ENCODE assay signal across 20 cellular contexts in genomic region chr10:21368728-21369425, GRCh38.
DNase-seq lines count a peak whose midpoint lies in the region; ATAC-seq, FAIRE-seq and TF ChIP-seq lines count a peak whose summit lies in the region.
"Had no signal": no experiment of that assay in that cellular context is flagged by ENCODE, and none has a peak within 500 bp of the region (broad histone marks: within the 10 kb centered on the region; RNA-seq: fewer than 3 reads in every experiment).

No MANE protein-coding gene starts in this region.

- no peaks in the 10 kb centered on the region for H3K9me3 ChIP-seq in Caco-2
- no peaks in the 10 kb centered on the region for H3K9me3 ChIP-seq in Panc1 (ENCODE audit: control insufficient read depth, insufficient read depth, low read depth, low read length)
- no peaks in the 10 kb centered on the region for H3K9me3 ChIP-seq in endothelial cell of umbilical vein (replicated peaks; ENCODE audit: control insufficient read depth, insufficient read depth, low read length)
- no peaks in the 10 kb centered on the region for H3K9me3 ChIP-seq in neural progenitor cell (ENCODE audit: low read depth)
- H3K9me3 ChIP-seq in gastrocnemius medialis, result no peaks in the 10 kb centered on the region
- H3K9me3 ChIP-seq: gastroesophageal sphincter, stomach had no signal

- H3K4me1 ChIP-seq in Caco-2 (peaks cover 60% of the 10 kb centered on the region), Panc1 (ENCODE audit: control insufficient read depth, insufficient read depth, low read length) (peaks cover 26% of the 10 kb centered on the region), endothelial cell of umbilical vein (ENCODE audit: control insufficient read depth, extremely low read depth, insufficient read depth, low read length) (peaks cover 46% of the 10 kb centered on the region), neural progenitor cell (peaks cover 15% of the 10 kb centered on the region), gastrocnemius medialis (peaks cover 3 to 5% of the 10 kb centered on the region in 2 donors)

- dilution Hi-C loops in endothelial cell of umbilical vein (cut with MboI; ENCODE audit: extremely low pct_ligation_motif_present, low sequenced_read_pairs), result no loop called here

- H3K9ac ChIP-seq in endothelial cell of umbilical vein (replicated peaks; ENCODE audit: extremely low read depth, insufficient read depth, low read length) (peak overlapping the region; percentile 52), neural progenitor cell (no peak overlapping the region)

- H3K4me3 Mint-ChIP-seq in Caco-2 (ENCODE audit: unreplicated experiment) (no peak overlapping the region), neural progenitor cell (peak overlapping the region; percentile 15), HFFc6 (no peak overlapping the region)
- H3K4me3 Mint-ChIP-seq: endodermal cell; IgD-negative memory B cell; naive thymus-derived CD4-positive, alpha-beta T cell had no signal

- peaks cover 14% of the 10 kb centered on the region for H3F3A ChIP-seq in neural progenitor cell (ENCODE audit: low read depth)

- H3K4me1 Mint-ChIP-seq in Caco-2 (ENCODE audit: low read depth, unreplicated experiment), result peaks cover 49% of the 10 kb centered on the region
- peaks cover 45% of the 10 kb centered on the region for H3K4me1 Mint-ChIP-seq in neural progenitor cell
- peaks cover 69% of the 10 kb centered on the region for H3K4me1 Mint-ChIP-seq in HFFc6 (ENCODE audit: low read depth)

- no peak overlapping the region for H3K4me3 ChIP-seq in Caco-2 (ENCODE audit: low read depth, low read length)
- no peak overlapping the region for H3K4me3 ChIP-seq in Panc1 (ENCODE audit: low read depth in 2 of 2, low read length in 2 of 2)
- H3K4me3 ChIP-seq in endothelial cell of umbilical vein (replicated peaks in 1 of 3; ENCODE audit: insufficient read depth in 1 of 3, low read depth in 1 of 3, low read length in 3 of 3), result no peak overlapping the region
- H3K4me3 ChIP-seq in neural progenitor cell, result no peak overlapping the region
- H3K4me3 ChIP-seq in gastrocnemius medialis, result no peak overlapping the region
- H3K4me3 ChIP-seq: gastroesophageal sphincter, lung, stomach had no signal

- H3K4me2 ChIP-seq in endothelial cell of umbilical vein (ENCODE audit: insufficient read depth, low read length), result peak overlapping the region; percentile 78
- H3K4me2 ChIP-seq in neural progenitor cell, result no peak overlapping the region

- H3K9me3 Mint-ChIP-seq in Caco-2 (ENCODE audit: unreplicated experiment) (no peaks in the 10 kb centered on the region), neural progenitor cell (no peaks in the 10 kb centered on the region), HFFc6 (no peaks in the 10 kb centered on the region)
- H3K9me3 Mint-ChIP-seq: activated T-helper 2 cell treated with anti-CD3 and anti-CD28 coated beads, Interferon-gamma antibody, Interleukin-2, Interleukin-4, amounts not matched to agents 10 μg/mL and 5 μg/mL and 100 μg/mL, durations not matched to agents 14 hours and 24 hours and 36 hours; IgD-negative memory B cell; naive thymus-derived CD4-positive, alpha-beta T cell had no signal

- peak overlapping the region; percentile 89 for H3K27ac Mint-ChIP-seq in Caco-2 (ENCODE audit: unreplicated experiment)
- peak overlapping the region; percentile 87 for H3K27ac Mint-ChIP-seq in neural progenitor cell
- no peak overlapping the region for H3K27ac Mint-ChIP-seq in HFFc6
- H3K27ac Mint-ChIP-seq: activated T-helper 2 cell treated with anti-CD3 and anti-CD28 coated beads, Interferon-gamma antibody, Interleukin-2, Interleukin-4, amounts not matched to agents 10 μg/mL and 5 μg/mL and 100 μg/mL, durations not matched to agents 14 hours and 24 hours and 36 hours; endodermal cell; IgD-negative memory B cell; naive thymus-derived CD4-positive, alpha-beta T cell had no signal

- H3K36me3 ChIP-seq in Caco-2 (ENCODE audit: control insufficient read depth, insufficient read depth, low read length), result no peaks in the 10 kb centered on the region
- no peaks in the 10 kb centered on the region for H3K36me3 ChIP-seq in Panc1 (ENCODE audit: control insufficient read depth, insufficient read depth, low read length)
- H3K36me3 ChIP-seq in endothelial cell of umbilical vein (ENCODE audit: control insufficient read depth in 2 of 2, extremely low read depth in 1 of 2, insufficient read depth in 2 of 2, low read length in 2 of 2), result no peaks in the 10 kb centered on the region
- H3K36me3 ChIP-seq in neural progenitor cell, result no peaks in the 10 kb centered on the region
- H3K36me3 ChIP-seq in gastrocnemius medialis, result no peaks in the 10 kb centered on the region
- H3K36me3 ChIP-seq: gastroesophageal sphincter, stomach, WERI-Rb-1 had no signal

- intact Hi-C loops in Caco-2 (cut with micrococcal nuclease; ENCODE audit: unreplicated experiment), result loop anchor here (10.0 kb wide), 1 partner anchor 356 kb away; no protein-coding TSS in a partner anchor
- intact Hi-C loops in Panc1 (cut with micrococcal nuclease; ENCODE audit: unreplicated experiment), result loop anchor here (10.0 kb wide), 2 partner anchors 74 to 126 kb away; no protein-coding TSS in a partner anchor
- intact Hi-C loops in endothelial cell of umbilical vein (cut with micrococcal nuclease), result no loop called here
- intact Hi-C loops in gastrocnemius medialis (cut with DNase I; ENCODE audit: low total_unique reads), result no loop called here

- ATAC-seq in Panc1, result no peak
- ATAC-seq in GM21526 (IDR thresholded peaks at IDR 0.05; ENCODE audit: low FRiP score, unreplicated experiment), result no peak
- no peak for ATAC-seq in gastrocnemius medialis
- ATAC-seq in GM21367 (IDR thresholded peaks at IDR 0.05; ENCODE audit: unreplicated experiment), result no peak
- ATAC-seq: gastroesophageal sphincter; naive thymus-derived CD4-positive, alpha-beta T cell had no signal

- peak overlapping the region; percentile 91 for H2AFZ ChIP-seq in endothelial cell of umbilical vein (ENCODE audit: low read depth, low read length)
- no peak overlapping the region for H2AFZ ChIP-seq in neural progenitor cell (replicated peaks)

- H3K27me3 ChIP-seq in Caco-2 (replicated peaks; ENCODE audit: control insufficient read depth, insufficient read depth, low read length) (no peaks in the 10 kb centered on the region), Panc1 (ENCODE audit: control insufficient read depth, insufficient read depth, low read length) (no peaks in the 10 kb centered on the region), endothelial cell of umbilical vein (ENCODE audit: control insufficient read depth in 2 of 2, insufficient read depth in 2 of 2, low read length in 2 of 2) (no peaks in the 10 kb centered on the region), neural progenitor cell (no peaks in the 10 kb centered on the region), gastrocnemius medialis (no peaks in the 10 kb centered on the region)
- H3K27me3 ChIP-seq: gastroesophageal sphincter, stomach had no signal

- H3K36me3 Mint-ChIP-seq in Caco-2 (ENCODE audit: insufficient read depth, unreplicated experiment), result peaks cover 17% of the 10 kb centered on the region
- no peaks in the 10 kb centered on the region for H3K36me3 Mint-ChIP-seq in neural progenitor cell
- H3K36me3 Mint-ChIP-seq in HFFc6 (ENCODE audit: low read depth), result no peaks in the 10 kb centered on the region
- H3K36me3 Mint-ChIP-seq: IgD-negative memory B cell; naive thymus-derived CD4-positive, alpha-beta T cell had no signal

- no peaks in the 10 kb centered on the region for H3K79me2 ChIP-seq in endothelial cell of umbilical vein (ENCODE audit: control insufficient read depth, insufficient read depth, low read length)
- H3K79me2 ChIP-seq in neural progenitor cell (ENCODE audit: low read depth), result no peaks in the 10 kb centered on the region

- no peak for TF ChIP-seq POLR2A in endothelial cell of umbilical vein (IDR thresholded peaks at IDR 0.05; ENCODE audit: low read depth, low read length)
- no peak for TF ChIP-seq POLR2A in gastrocnemius medialis (IDR thresholded peaks at IDR 0.05)

- no peak for FAIRE-seq in endothelial cell of umbilical vein (lab: Jason Lieb, UNC)
- FAIRE-seq: urothelium cell line had no signal

- CTCF ChIA-PET in Caco-2 (lab: Charles Lee), result no interaction called here
- CTCF ChIA-PET in Panc1 (lab: Charles Lee), result no interaction called here
- CTCF ChIA-PET in endothelial cell of umbilical vein (lab: Charles Lee), result interaction anchor here (0.6 to 1.6 kb wide), 6 partner anchors 9 to 90 kb away, joined by 3 to 15 read pairs (median 3); no protein-coding TSS in a partner anchor

- H3K9me1 ChIP-seq in endothelial cell of umbilical vein (replicated peaks; ENCODE audit: control insufficient read depth, extremely low read depth, insufficient read depth, low read length), result no peaks in the 10 kb centered on the region

- DNase-seq in Caco-2, result no peak
- DNase-seq in Panc1 (ENCODE audit: low read depth, low spot score), result no peak
- peak; percentile 50 for DNase-seq in endothelial cell of umbilical vein (ENCODE audit: low read depth, low spot score)
- DNase-seq in neural progenitor cell (ENCODE audit: low spot score), result no peak
- no peak for DNase-seq in HFFc6
- no peak for DNase-seq in gastrocnemius medialis
- DNase-seq: endodermal cell; naive thymus-derived CD4-positive, alpha-beta T cell; NCI-H1930; NCI-H510A; SHP77; stomach; WERI-Rb-1 had no signal

- no peaks in the 10 kb centered on the region for H4K20me1 ChIP-seq in endothelial cell of umbilical vein (replicated peaks; ENCODE audit: control insufficient read depth, extremely low read depth, insufficient read depth, low read length)
- peaks cover 4% of the 10 kb centered on the region for H4K20me1 ChIP-seq in neural progenitor cell (ENCODE audit: low read depth)

- no peak for TF ChIP-seq CTCF in Caco-2 (IDR thresholded peaks at IDR 0.05; ENCODE audit: insufficient read depth in 1 of 2, low read depth in 1 of 2, low read length in 1 of 2, severe bottlenecking in 1 of 2, unreplicated experiment in 1 of 2)
- TF ChIP-seq CTCF in Panc1 (IDR thresholded peaks at IDR 0.05), result no peak
- TF ChIP-seq CTCF in endothelial cell of umbilical vein (IDR thresholded peaks at IDR 0.05; ENCODE audit: extremely low read depth in 1 of 2, insufficient read depth in 1 of 2, low read depth in 1 of 2, low read length in 2 of 2), result no peak
- no peak for TF ChIP-seq CTCF in neural progenitor cell (IDR thresholded peaks at IDR 0.05)
- TF ChIP-seq CTCF in HFFc6 (IDR thresholded peaks at IDR 0.05), result no peak
- no peak for TF ChIP-seq CTCF in gastrocnemius medialis (IDR thresholded peaks at IDR 0.05 in 4 of 5, conservative IDR thresholded peaks at IDR 0.05 in 1 of 5)

- BruUV-seq in Caco-2 (replicated peaks; lab: Mats Ljungman, UMichigan) (no TSS peak), Panc1 (replicated peaks; lab: Mats Ljungman, UMichigan) (no TSS peak), endothelial cell of umbilical vein (replicated peaks; lab: Mats Ljungman, UMichigan) (no TSS peak)

- H3K27ac ChIP-seq in Panc1 (ENCODE audit: low read length) (peak overlapping the region; percentile 88), endothelial cell of umbilical vein (ENCODE audit: insufficient read depth, low read depth, low read length) (peak overlapping the region; percentile 85), neural progenitor cell (no peak overlapping the region), gastrocnemius medialis (no peak overlapping the region)
- H3K27ac ChIP-seq: gastroesophageal sphincter, stomach, WERI-Rb-1 had no signal

- H3K27me3 Mint-ChIP-seq in Caco-2 (ENCODE audit: insufficient read depth, unreplicated experiment) (no peaks in the 10 kb centered on the region), neural progenitor cell (ENCODE audit: insufficient read depth, low read depth) (no peaks in the 10 kb centered on the region), HFFc6 (ENCODE audit: insufficient read depth) (no peaks in the 10 kb centered on the region; the same call in 1 of the 2 replicates)
- H3K27me3 Mint-ChIP-seq: naive thymus-derived CD4-positive, alpha-beta T cell had no signal

- in situ Hi-C loops in Panc1 (cut with HindIII; ENCODE audit: low pct_unique_long_range_greater_than_20kb, low sequenced_read_pairs) (no loop called here), gastrocnemius medialis (cut with MboI; ENCODE audit: low sequenced_read_pairs in 4 of 4) (no loop called here)

- POLR2A ChIA-PET in Caco-2 (lab: Charles Lee), result no interaction called here
- POLR2A ChIA-PET in Panc1 (lab: Charles Lee), result interaction anchor here (0.6 kb wide), 1 partner anchor 33 kb away, joined by 3 read pairs; no protein-coding TSS in a partner anchor
- POLR2A ChIA-PET in endothelial cell of umbilical vein (lab: Charles Lee), result no interaction called here

Comparison
In these comparisons a context has a peak if more than half of its experiments do, and no peak if none do; other contexts are left out.
1. H3K27ac ChIP-seq: peak in Panc1 (single experiment) and endothelial cell of umbilical vein (single experiment); none in neural progenitor cell (single experiment) and gastrocnemius medialis (0 of 4).
2. intact Hi-C loops: an anchor here in Caco-2 (10.0 kb wide) and Panc1 (10.0 kb wide); none called in endothelial cell of umbilical vein and gastrocnemius medialis.